20 cellular contexts compared by ENCODE assay signal in genomic region chr16:50072730-50073129, GRCh38.
"Had no signal": no experiment of that assay in that cellular context is flagged by ENCODE, and none has a peak within 500 bp of the region (broad histone marks: within the 10 kb centered on the region; RNA-seq: fewer than 3 reads in every experiment).

No MANE protein-coding gene starts in this region.

- H3K27me3 Mint-ChIP-seq: central memory CD8-positive, alpha-beta T cell; memory B cell; naive thymus-derived CD8-positive, alpha-beta T cell had no signal

- H3K4me3 ChIP-seq: coronary artery, sigmoid colon, spleen, thyroid gland, vagina had no signal

- H3K4me1 ChIP-seq: foreskin keratinocyte, thyroid gland had no signal

- H3K27ac ChIP-seq: brain microvascular endothelial cell, coronary artery, foreskin keratinocyte, sigmoid colon, thyroid gland, vagina had no signal

- H3K9me3 ChIP-seq: sigmoid colon, spleen, thyroid gland, vagina had no signal

- ATAC-seq: activated T-cell treated with anti-CD3 and anti-CD28 coated beads, Interleukin-2, amount 50 U/mL, for 4 hours; foreskin keratinocyte; left ventricle myocardium superior; naive thymus-derived CD8-positive, alpha-beta T cell had no signal

- H3K27me3 ChIP-seq: brain microvascular endothelial cell, foreskin keratinocyte, sigmoid colon, spleen, thyroid gland, vagina had no signal

- H3K9me3 Mint-ChIP-seq: activated T-cell treated with anti-CD3 and anti-CD28 coated beads, Interleukin-2, amount 50 U/mL, for 4 hours; central memory CD8-positive, alpha-beta T cell; memory B cell; naive thymus-derived CD8-positive, alpha-beta T cell; T-helper 2 cell treated with Interferon-gamma antibody and Interleukin-4, amounts not matched to agents 5 μg/mL and 100 μg/mL, for 36 hours had no signal

- H3K4me3 Mint-ChIP-seq: activated T-cell treated with anti-CD3 and anti-CD28 coated beads, Interleukin-2, amount 50 U/mL, for 4 hours; central memory CD8-positive, alpha-beta T cell; memory B cell; naive thymus-derived CD8-positive, alpha-beta T cell; T-helper 2 cell treated with Interferon-gamma antibody and Interleukin-4, amounts not matched to agents 5 μg/mL and 100 μg/mL, for 36 hours had no signal

- H3K27ac Mint-ChIP-seq: memory B cell; T-helper 2 cell treated with Interferon-gamma antibody and Interleukin-4, amounts not matched to agents 5 μg/mL and 100 μg/mL, for 36 hours had no signal

- DNase-seq: activated CD4-positive, alpha-beta T cell treated with anti-CD3 and anti-CD28 coated beads, Interleukin-2, amount 50 U/mL, for 4 hours; activated gamma-delta T cell; activated T-cell treated with anti-CD3 and anti-CD28 coated beads, Interleukin-2, amount 50 U/mL, for 4 hours; anterior cingulate cortex; brain microvascular endothelial cell; effector CD4-positive, alpha-beta T cell; foreskin keratinocyte; head of caudate nucleus; kidney glomerular epithelial cell; left ventricle myocardium superior; naive thymus-derived CD8-positive, alpha-beta T cell; sigmoid colon; spleen; SW 1271; thyroid gland had no signal
